In the genomic region with DNA sequence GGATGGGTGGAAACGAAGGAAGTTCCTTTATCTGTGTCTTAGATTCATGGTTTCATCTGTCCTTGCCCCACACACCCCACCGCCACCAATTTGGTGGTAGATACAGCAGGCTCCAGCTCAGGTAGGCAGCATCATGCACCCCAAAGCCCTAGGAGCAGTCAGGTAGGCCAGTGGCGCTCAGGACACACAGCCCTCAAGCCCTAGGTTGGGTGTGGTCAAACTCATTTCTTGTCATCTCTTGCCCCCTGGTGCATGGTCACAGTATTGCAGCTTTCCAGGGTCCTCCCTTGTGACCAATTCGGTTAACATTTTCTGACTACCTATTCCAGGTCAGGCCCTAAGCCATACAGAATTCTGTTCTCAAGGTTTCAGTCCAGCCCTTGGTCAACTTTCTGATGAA, we compare ENCODE assay signal across 9 cellular contexts. TPM values are rescaled to one million over a fixed set of nuclear protein-coding genes. Genes with fewer than 3 reads are reported as not detected.
A peak's percentile ranks its signal among the peaks of the same experiment; 100 is the strongest.
DNase-seq lines count a peak whose midpoint lies in the region; ATAC-seq, FAIRE-seq and TF ChIP-seq lines count a peak whose summit lies in the region.
"Had no signal": no experiment of that assay in that cellular context is flagged by ENCODE, and none has a peak within 500 bp of the region (broad histone marks: within the 10 kb centered on the region; RNA-seq: fewer than 3 reads in every experiment).

No MANE protein-coding gene starts in this region.

- H3K36me3 Mint-ChIP-seq in Caco-2 (ENCODE audit: insufficient read depth, unreplicated experiment) (no peaks in the 10 kb centered on the region), T-cell (no peaks in the 10 kb centered on the region)

- intact Hi-C loops in Caco-2 (cut with micrococcal nuclease; ENCODE audit: unreplicated experiment) = loop anchor here (1.0 kb wide), 1 partner anchor 530 kb away; no protein-coding TSS in a partner anchor

- POLR2A ChIA-PET in Caco-2 (lab: Charles Lee) = no interaction called here
- POLR2A ChIA-PET in T-cell (lab: Charles Lee) = no interaction called here

- H3K4me3 ChIP-seq in Caco-2 (ENCODE audit: low read depth, low read length) (no peak overlapping the region), astrocyte of the spinal cord (ENCODE audit: low read depth, low read length) (no peak overlapping the region)

- H3K27ac Mint-ChIP-seq in Caco-2 (ENCODE audit: unreplicated experiment) (no peak overlapping the region), T-cell (no peak overlapping the region)

- H3K9me3 Mint-ChIP-seq in Caco-2 (ENCODE audit: unreplicated experiment) = no peaks in the 10 kb centered on the region
- no peaks in the 10 kb centered on the region for H3K9me3 Mint-ChIP-seq in T-cell

- H3K4me1 Mint-ChIP-seq in Caco-2 (ENCODE audit: low read depth, unreplicated experiment) = no peaks in the 10 kb centered on the region
- H3K4me1 Mint-ChIP-seq in T-cell = peaks cover 0 to 3% (median 0%) of the 10 kb centered on the region in 3 donors

- no peak for ATAC-seq in T-cell (replicated peaks in 1 of 4)
- peak; percentile 93 for ATAC-seq in left lobe of liver

- CTCF ChIA-PET in Caco-2 (lab: Charles Lee) (interaction anchor here (0.5 to 1.4 kb wide), 2 partner anchors 175 to 529 kb away, joined by 3 to 4 read pairs; no protein-coding TSS in a partner anchor), T-cell (lab: Charles Lee) (interaction anchor here (0.6 to 1.2 kb wide), 3 partner anchors 529 to 1192 kb away, joined by 3 to 4 read pairs (median 3); no protein-coding TSS in a partner anchor)

- H3K36me3 ChIP-seq in Caco-2 (ENCODE audit: control insufficient read depth, insufficient read depth, low read length) = no peaks in the 10 kb centered on the region

- FAIRE-seq in GM19239 (lab: Jason Lieb, UNC) = peak; percentile 97

- H3K4me3 Mint-ChIP-seq in Caco-2 (ENCODE audit: unreplicated experiment) = no peak overlapping the region
- no peak overlapping the region for H3K4me3 Mint-ChIP-seq in T-cell

- no peaks in the 10 kb centered on the region for H3K4me1 ChIP-seq in Caco-2

- peak; percentile 39 to 45 for TF ChIP-seq CTCF in Caco-2 (IDR thresholded peaks at IDR 0.05; ENCODE audit: insufficient read depth in 1 of 2, low read depth in 1 of 2, low read length in 1 of 2, severe bottlenecking in 1 of 2, unreplicated experiment in 1 of 2)
- TF ChIP-seq CTCF in astrocyte of the spinal cord (IDR thresholded peaks at IDR 0.05; ENCODE audit: low read depth, low read length) = peak; percentile 46

- peaks cover 11% of the 10 kb centered on the region for H3K27me3 Mint-ChIP-seq in Caco-2 (ENCODE audit: insufficient read depth, unreplicated experiment)
- peaks cover 15 to 42% of the 10 kb centered on the region in 2 donors for H3K27me3 Mint-ChIP-seq in T-cell

- in situ Hi-C loops in astrocyte of the spinal cord (cut with HindIII; ENCODE audit: low sequenced_read_pairs) = no loop called here

- BruUV-seq in Caco-2 (replicated peaks; lab: Mats Ljungman, UMichigan) = no TSS peak

- DNase-seq in Caco-2 (peak; percentile 49 to 63), GM19239 (ENCODE audit: insufficient read length, low spot score) (peak; percentile 15), HT1080 (ENCODE audit: low read depth) (peak; percentile 33), T-cell (peak in 27 of 34 experiments; percentile 0 to 52 (median 27)), astrocyte of the spinal cord (ENCODE audit: low read depth, low spot score) (peak; percentile 3), left lobe of liver (ENCODE audit: low spot score) (peak; percentile 57), AG08396 (ENCODE audit: low spot score) (no peak)
- peak; percentile 8 to 26 for DNase-seq in stimulated activated CD8-positive, alpha-beta memory T cell treated with anti-CD3 and anti-CD28 coated beads, Interleukin-2, amount 100 ng/mL, for 1 hour (ENCODE audit: low read depth in 2 of 2)

- H3K27me3 ChIP-seq in Caco-2 (replicated peaks; ENCODE audit: control insufficient read depth, insufficient read depth, low read length) = no peaks in the 10 kb centered on the region

- H3K9me3 ChIP-seq in Caco-2 = no peaks in the 10 kb centered on the region

RNA-seq across cellular contexts. Expression of gene PRRG3, which starts 14.5 kb away (rescaled TPM):
- not detected in 2 replicates for total RNA-seq in Caco-2 (2022)
- total RNA-seq in HT1080 (2014; rRNA removed; shearing (Covaris generic)) = 0.37 TPM in 1 of 2 replicates, not detected in the other
- polyA plus RNA-seq in HT1080 (2015; cell fraction: cytosol; rRNA removed) = not detected in 2 replicates
- polyA plus RNA-seq in HT1080 (2015; cell fraction: nucleus; rRNA removed) = 0.02 and 0.08 TPM in 2 replicates
- not detected for total RNA-seq in T-cell
- 0.38 TPM for total RNA-seq in left lobe of liver

RNA-seq across cellular contexts. Expression of gene FATE1, which starts 35.0 kb away (rescaled TPM):
- total RNA-seq in Caco-2 (2022) = not detected in 2 replicates
- total RNA-seq in HT1080 (2014; rRNA removed; shearing (Covaris generic)) = not detected in 2 replicates
- not detected in 2 replicates for polyA plus RNA-seq in HT1080 (2015; cell fraction: cytosol; rRNA removed)
- polyA plus RNA-seq in HT1080 (2015; cell fraction: nucleus; rRNA removed) = not detected in 2 replicates
- not detected for total RNA-seq in T-cell
- not detected for total RNA-seq in left lobe of liver

RNA-seq across cellular contexts. Expression of gene CNGA2, which starts 53.7 kb away (rescaled TPM):
- total RNA-seq in Caco-2 (2022) (not detected in 2 replicates), T-cell (not detected), left lobe of liver (not detected)
- total RNA-seq in HT1080 (2014; rRNA removed; shearing (Covaris generic)) = not detected in 2 replicates
- polyA plus RNA-seq in HT1080 (2015; cell fraction: cytosol; rRNA removed) = not detected in 2 replicates
- polyA plus RNA-seq in HT1080 (2015; cell fraction: nucleus; rRNA removed) = not detected in 2 replicates
- polyA plus RNA-seq: adipose tissue had no signal
